13 cellular contexts compared by ENCODE assay signal in the genomic region with DNA sequence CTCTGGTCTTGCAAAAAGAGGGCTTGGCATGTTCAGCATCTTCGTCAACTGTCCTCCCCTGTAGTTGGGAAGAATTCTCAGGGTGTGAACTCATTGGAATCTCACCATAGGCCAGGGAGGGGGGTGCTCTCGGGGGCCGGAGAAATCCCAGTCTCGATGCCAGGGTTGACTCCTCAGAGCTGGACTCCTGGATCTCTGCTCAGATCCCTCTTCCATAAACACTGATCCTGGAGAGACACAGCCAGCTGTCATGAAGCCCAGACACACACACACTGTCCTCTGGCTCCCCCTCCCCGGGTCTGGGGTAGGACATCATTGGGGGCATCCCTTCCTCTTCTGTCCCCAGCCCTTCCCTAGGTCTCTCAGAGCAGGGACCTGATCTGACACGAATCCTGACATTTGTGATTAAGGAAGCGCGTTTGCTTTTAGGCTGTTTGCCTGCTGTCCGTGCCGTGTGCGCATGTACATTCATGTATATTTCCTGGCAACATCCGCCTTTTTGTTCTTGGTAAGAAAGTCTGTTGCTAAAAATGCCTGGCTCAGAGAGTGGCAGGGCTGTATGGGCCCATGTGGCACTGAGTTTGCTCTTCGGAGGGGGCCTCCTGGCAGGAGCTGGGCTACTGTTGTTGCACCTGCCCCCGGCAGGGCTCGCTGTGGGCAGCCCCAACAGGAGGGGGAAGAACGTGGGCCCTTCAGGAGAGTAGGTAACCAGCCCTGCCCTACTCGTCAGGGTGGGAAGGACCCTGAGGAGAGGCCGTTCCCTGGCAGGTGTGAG. TPM values are rescaled to one million over a fixed set of nuclear protein-coding genes. Genes with fewer than 3 reads are reported as not detected.
A peak's percentile ranks its signal among the peaks of the same experiment; 100 is the strongest.
DNase-seq lines count a peak whose midpoint lies in the region; ATAC-seq and TF ChIP-seq lines count a peak whose summit lies in the region.
"Had no signal": no experiment of that assay in that cellular context is flagged by ENCODE, and none has a peak within 500 bp of the region (broad histone marks: within the 10 kb centered on the region; RNA-seq: fewer than 3 reads in every experiment).

No MANE protein-coding gene starts in this region.

- DNase-seq in stimulated activated naive CD4-positive, alpha-beta T cell (lab: John Stamatoyannopoulos, UW): peak; percentile 26 to 68 (median 52)
- no peak for DNase-seq in stimulated activated naive CD4-positive, alpha-beta T cell treated with Interleukin-2 at 50 U/mL for 16 hours (lab: John Stamatoyannopoulos, UW)
- DNase-seq in activated naive CD4-positive, alpha-beta T cell treated with anti-CD3 and anti-CD28 coated beads, Interleukin-2, amount 10 ng/mL, durations not matched to agents 7 days and 5 days: peak; percentile 33
- DNase-seq in mucosa of descending colon (no peak), iPS-NIHi7 (ENCODE audit: extremely low spot score) (no peak), natural killer cell (no peak)
- DNase-seq in effector CD8-positive, alpha-beta T cell (lab: John Stamatoyannopoulos, UW): no peak
- DNase-seq: heart right ventricle, NCI-H510A treated with DMSO at 0.1 percent for 48 hours, spleen had no signal

- no peaks in the 10 kb centered on the region for H3K9me3 Mint-ChIP-seq in activated naive CD4-positive, alpha-beta T cell treated with anti-CD3 and anti-CD28 coated beads, Interleukin-2, amount 10 ng/mL, durations not matched to agents 7 days and 5 days
- no peaks in the 10 kb centered on the region for H3K9me3 Mint-ChIP-seq in natural killer cell

- no peaks in the 10 kb centered on the region for H3K9me3 ChIP-seq in mucosa of descending colon
- H3K9me3 ChIP-seq: heart right ventricle, spleen had no signal

- TF ChIP-seq CTCF in mucosa of descending colon (IDR thresholded peaks at IDR 0.05) (no peak), natural killer cell (IDR thresholded peaks at IDR 0.05) (no peak)

- peaks cover 37% of the 10 kb centered on the region for H3K36me3 Mint-ChIP-seq in activated naive CD4-positive, alpha-beta T cell treated with anti-CD3 and anti-CD28 coated beads, Interleukin-2, amount 10 ng/mL, durations not matched to agents 7 days and 5 days
- H3K36me3 Mint-ChIP-seq in natural killer cell: no peaks in the 10 kb centered on the region

- peak; percentile 9 for ATAC-seq in mucosa of descending colon
- ATAC-seq in HG03354 (IDR thresholded peaks at IDR 0.05; ENCODE audit: poor library complexity, severe bottlenecking, unreplicated experiment): no peak
- no peak for ATAC-seq in natural killer cell
- ATAC-seq: SK-N-SH treated with all-trans-retinoic acid at 6 μM for 48 hours had no signal

- H3K27ac Mint-ChIP-seq in activated naive CD4-positive, alpha-beta T cell treated with anti-CD3 and anti-CD28 coated beads, Interleukin-2, amount 10 ng/mL, durations not matched to agents 7 days and 5 days: peak overlapping the region; percentile 61
- H3K27ac Mint-ChIP-seq in natural killer cell: no peak overlapping the region
- H3K27ac Mint-ChIP-seq: B cell had no signal

- H3K4me3 Mint-ChIP-seq in activated naive CD4-positive, alpha-beta T cell treated with anti-CD3 and anti-CD28 coated beads, Interleukin-2, amount 10 ng/mL, durations not matched to agents 7 days and 5 days: no peak overlapping the region
- no peak overlapping the region for H3K4me3 Mint-ChIP-seq in natural killer cell
- H3K4me3 Mint-ChIP-seq: B cell had no signal

- H3K4me1 Mint-ChIP-seq in activated naive CD4-positive, alpha-beta T cell treated with anti-CD3 and anti-CD28 coated beads, Interleukin-2, amount 10 ng/mL, durations not matched to agents 7 days and 5 days: peaks cover 56% of the 10 kb centered on the region
- peaks cover 0 to 4% of the 10 kb centered on the region in 2 donors for H3K4me1 Mint-ChIP-seq in natural killer cell
- H3K4me1 Mint-ChIP-seq: B cell had no signal

- CTCF ChIA-PET in activated naive CD4-positive, alpha-beta T cell treated with anti-CD3 and anti-CD28 coated beads, Interleukin-2, amount 10 ng/mL, durations not matched to agents 7 days and 5 days (lab: Charles Lee): interaction anchor here (1.2 to 1.6 kb wide), 2 partner anchors 44 to 146 kb away, joined by 3 to 5 read pairs; no protein-coding TSS in a partner anchor

- no peak overlapping the region for H3K4me3 ChIP-seq in mucosa of descending colon
- H3K4me3 ChIP-seq: heart right ventricle, spleen had no signal

- intact Hi-C loops in mucosa of descending colon (cut with DNase I, micrococcal nuclease) (no loop called here), natural killer cell (cut with micrococcal nuclease) (no loop called here)

- peaks cover 7% of the 10 kb centered on the region for H3K27me3 Mint-ChIP-seq in activated naive CD4-positive, alpha-beta T cell treated with anti-CD3 and anti-CD28 coated beads, Interleukin-2, amount 10 ng/mL, durations not matched to agents 7 days and 5 days
- no peaks in the 10 kb centered on the region for H3K27me3 Mint-ChIP-seq in natural killer cell (ENCODE audit: low read depth in 2 of 2)

- H3K36me3 ChIP-seq in mucosa of descending colon (ENCODE audit: low read depth): no peaks in the 10 kb centered on the region

- no peaks in the 10 kb centered on the region for H3K4me1 ChIP-seq in mucosa of descending colon (ENCODE audit: low read depth)

RNA-seq across cellular contexts. Expression of a gene that starts 45.4 kb away (rescaled TPM):
- 10 to 100 TPM; 29.6 to 45.1 (median 35.9) TPM for total RNA-seq in mucosa of descending colon
- 10 to 100 TPM in 2 of 3 donors, 1 to 10 TPM in 1; 9.7 to 16.4 (median 11.1) TPM for total RNA-seq in natural killer cell

Comparison
In these comparisons a context has a peak if more than half of its experiments do, and no peak if none do; other contexts are left out.
1. DNase-seq: peak in stimulated activated naive CD4-positive, alpha-beta T cell (6 of 6) and activated naive CD4-positive, alpha-beta T cell treated with anti-CD3 and anti-CD28 coated beads, Interleukin-2, amount 10 ng/mL, durations not matched to agents 7 days and 5 days (single experiment); none in stimulated activated naive CD4-positive, alpha-beta T cell treated with Interleukin-2 at 50 U/mL for 16 hours (single experiment), mucosa of descending colon (0 of 3), iPS-NIHi7 (single experiment), natural killer cell (single experiment) and effector CD8-positive, alpha-beta T cell (single experiment).